ENCODE assay signal across 21 cellular contexts in the genomic region with DNA sequence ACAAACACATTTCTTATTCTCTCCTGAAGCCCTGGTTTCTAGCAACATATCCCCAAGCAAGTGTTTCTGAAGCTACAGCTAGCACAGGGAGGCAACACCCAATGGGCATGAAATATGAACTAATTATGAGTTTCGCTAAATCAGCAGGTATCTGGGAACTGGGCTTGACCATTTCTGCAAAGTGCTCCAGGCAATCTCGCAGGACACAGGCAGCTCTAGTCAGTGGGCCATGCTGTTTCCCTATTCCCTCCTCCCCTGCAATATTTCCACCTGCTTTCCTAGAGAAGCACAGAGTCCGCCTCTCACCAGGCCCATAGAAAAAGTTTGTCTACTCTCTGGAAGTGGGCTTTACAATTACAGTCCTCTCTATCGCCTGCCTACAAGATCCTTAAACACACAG.
"Had no signal": no experiment of that assay in that cellular context is flagged by ENCODE, and none has a peak within 500 bp of the region (broad histone marks: within the 10 kb centered on the region; RNA-seq: fewer than 3 reads in every experiment).

No MANE protein-coding gene starts in this region.

- H3K27ac ChIP-seq: cardiac muscle cell, thoracic aorta, upper lobe of left lung had no signal

- H3K36me3 Mint-ChIP-seq: activated CD8-positive, alpha-beta memory T cell treated with anti-CD3 and anti-CD28 coated beads, Interleukin-2, amount 10 ng/mL, durations not matched to agents 7 days and 5 days; memory B cell; stimulated activated naive B cell treated with anti-CD40 and anti-IgM and Interleukin-4, amounts not matched to agents 10 μg/mL and 1 μg/mL and 100 μg/mL, for 72 hours had no signal

- H3K4me1 ChIP-seq: upper lobe of left lung had no signal

- H3K4me1 Mint-ChIP-seq: activated CD4-positive, alpha-beta T cell treated with anti-CD3 and anti-CD28 coated beads, Interleukin-2, amount 10 ng/mL, durations not matched to agents 24 days and 14 days; activated CD8-positive, alpha-beta memory T cell treated with anti-CD3 and anti-CD28 coated beads, Interleukin-2, amount 10 ng/mL, durations not matched to agents 7 days and 5 days; activated naive CD8-positive, alpha-beta T cell treated with anti-CD3 and anti-CD28 coated beads, Interleukin-2, amount 50 U/mL, for 24 hours; memory B cell; stimulated activated naive B cell treated with anti-CD40 and anti-IgM and Interleukin-4, amounts not matched to agents 10 μg/mL and 1 μg/mL and 100 μg/mL, for 72 hours had no signal

- DNase-seq: activated CD4-positive, alpha-beta T cell treated with anti-CD3 and anti-CD28 coated beads, Interleukin-2, amount 10 ng/mL, durations not matched to agents 24 days and 14 days; activated CD8-positive, alpha-beta memory T cell treated with anti-CD3 and anti-CD28 coated beads, Interleukin-2, amount 10 ng/mL, durations not matched to agents 7 days and 5 days; activated CD8-positive, alpha-beta T cell treated with anti-CD3 and anti-CD28 coated beads for 36 hours; activated gamma-delta T cell; activated naive CD4-positive, alpha-beta T cell treated with anti-CD3 and anti-CD28 coated beads, Interleukin-2, amount 50 U/mL, for 16 hours; activated naive CD8-positive, alpha-beta T cell treated with anti-CD3 and anti-CD28 coated beads, Interleukin-2, amount 50 U/mL, for 24 hours; activated T-cell treated with anti-CD3 and anti-CD28 coated beads for 4 hours; effector CD8-positive, alpha-beta T cell; islet precursor cell; left cardiac atrium; posterior cingulate gyrus; small intestine; stimulated activated CD4-positive, alpha-beta T cell treated with anti-CD3 and anti-CD28 coated beads, Interleukin-15, amount 100 ng/mL, for 24 hours; stimulated activated naive B cell treated with anti-CD40 and anti-IgM and Interleukin-4, amounts not matched to agents 10 μg/mL and 1 μg/mL and 100 μg/mL, for 72 hours; T-helper 2 cell; upper lobe of left lung had no signal

- H3K27ac Mint-ChIP-seq: activated CD4-positive, alpha-beta T cell treated with anti-CD3 and anti-CD28 coated beads, Interleukin-2, amount 10 ng/mL, durations not matched to agents 24 days and 14 days; activated CD8-positive, alpha-beta memory T cell treated with anti-CD3 and anti-CD28 coated beads, Interleukin-2, amount 10 ng/mL, durations not matched to agents 7 days and 5 days; activated CD8-positive, alpha-beta T cell treated with anti-CD3 and anti-CD28 coated beads for 36 hours; activated naive CD8-positive, alpha-beta T cell treated with anti-CD3 and anti-CD28 coated beads, Interleukin-2, amount 50 U/mL, for 24 hours; memory B cell; stimulated activated naive B cell treated with anti-CD40 and anti-IgM and Interleukin-4, amounts not matched to agents 10 μg/mL and 1 μg/mL and 100 μg/mL, for 72 hours had no signal

- H3K27me3 Mint-ChIP-seq: activated CD8-positive, alpha-beta memory T cell treated with anti-CD3 and anti-CD28 coated beads, Interleukin-2, amount 10 ng/mL, durations not matched to agents 7 days and 5 days; memory B cell had no signal

- H3K36me3 ChIP-seq: cardiac muscle cell, thoracic aorta, upper lobe of left lung had no signal

- H3K4me3 ChIP-seq: cardiac muscle cell, thoracic aorta, upper lobe of left lung had no signal

- H3K9me3 Mint-ChIP-seq: activated CD4-positive, alpha-beta T cell treated with anti-CD3 and anti-CD28 coated beads, Interleukin-2, amount 10 ng/mL, durations not matched to agents 24 days and 14 days; activated CD8-positive, alpha-beta T cell treated with anti-CD3 and anti-CD28 coated beads for 36 hours; activated naive CD8-positive, alpha-beta T cell treated with anti-CD3 and anti-CD28 coated beads, Interleukin-2, amount 50 U/mL, for 24 hours; memory B cell had no signal

- ATAC-seq: activated CD4-positive, CD25-positive, alpha-beta regulatory T cell treated with anti-CD3 and anti-CD28 coated beads, Interleukin-2, amount 50 U/mL, for 24 hours; activated CD8-positive, alpha-beta memory T cell treated with anti-CD3 and anti-CD28 coated beads, Interleukin-2, amount 10 ng/mL, durations not matched to agents 7 days and 5 days; activated CD8-positive, alpha-beta T cell treated with anti-CD3 and anti-CD28 coated beads for 36 hours; activated naive CD8-positive, alpha-beta T cell treated with anti-CD3 and anti-CD28 coated beads, Interleukin-2, amount 50 U/mL, for 24 hours; esophagus mucosa; left cardiac atrium; stimulated activated naive B cell treated with anti-CD40 and anti-IgM and Interleukin-4, amounts not matched to agents 10 μg/mL and 1 μg/mL and 100 μg/mL, for 72 hours had no signal

- H3K27me3 ChIP-seq: cardiac muscle cell, upper lobe of left lung had no signal

- H3K4me3 Mint-ChIP-seq: activated CD4-positive, alpha-beta T cell treated with anti-CD3 and anti-CD28 coated beads, Interleukin-2, amount 10 ng/mL, durations not matched to agents 24 days and 14 days; activated CD8-positive, alpha-beta memory T cell treated with anti-CD3 and anti-CD28 coated beads, Interleukin-2, amount 10 ng/mL, durations not matched to agents 7 days and 5 days; activated CD8-positive, alpha-beta T cell treated with anti-CD3 and anti-CD28 coated beads for 36 hours; activated naive CD8-positive, alpha-beta T cell treated with anti-CD3 and anti-CD28 coated beads, Interleukin-2, amount 50 U/mL, for 24 hours; memory B cell; stimulated activated naive B cell treated with anti-CD40 and anti-IgM and Interleukin-4, amounts not matched to agents 10 μg/mL and 1 μg/mL and 100 μg/mL, for 72 hours had no signal

- H3K9me3 ChIP-seq: thoracic aorta, upper lobe of left lung had no signal
